In the genomic region with DNA sequence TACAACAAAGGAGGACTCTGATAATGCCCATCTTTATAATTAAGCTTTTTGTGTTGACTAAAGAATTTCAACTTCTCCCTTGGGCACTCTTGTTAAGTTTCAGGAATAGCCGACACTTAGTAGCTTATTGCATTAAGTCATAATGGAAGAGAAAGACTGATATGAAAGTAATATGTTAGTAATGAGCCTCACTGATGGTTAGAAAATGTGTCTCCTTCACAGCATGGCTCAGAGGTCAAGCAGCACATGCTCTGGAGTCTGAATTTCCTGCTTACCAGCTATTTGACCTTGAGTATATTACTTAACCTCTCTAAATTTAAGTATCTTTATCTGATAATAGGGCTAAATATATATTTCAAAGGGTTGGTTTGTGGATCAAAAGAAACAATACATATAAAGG, we compare ENCODE assay signal across 16 cellular contexts. TPM values are rescaled to one million over a fixed set of nuclear protein-coding genes. Genes with fewer than 3 reads are reported as not detected.
DNase-seq lines count a peak whose midpoint lies in the region; ATAC-seq lines count a peak whose summit lies in the region.
"Had no signal": no experiment of that assay in that cellular context is flagged by ENCODE, and none has a peak within 500 bp of the region (broad histone marks: within the 10 kb centered on the region; RNA-seq: fewer than 3 reads in every experiment).

No MANE protein-coding gene starts in this region.

- no peaks in the 10 kb centered on the region for H3K36me3 ChIP-seq in neuronal stem cell (replicated peaks in 1 of 2; ENCODE audit: control insufficient read depth in 2 of 2, insufficient read depth in 2 of 2, low read length in 2 of 2)
- H3K36me3 ChIP-seq: right atrium auricular region had no signal

- no peak overlapping the region for H3K4ac ChIP-seq in neuronal stem cell (ENCODE audit: low read length)

- H3K23ac ChIP-seq in neuronal stem cell (ENCODE audit: low read depth, low read length, poor library complexity), result no peak overlapping the region

- ATAC-seq in GM19025 (IDR thresholded peaks at IDR 0.05; ENCODE audit: low read depth, unreplicated experiment) (peak; percentile 76), GM21619 (IDR thresholded peaks at IDR 0.05; ENCODE audit: unreplicated experiment) (peak; percentile 82), HG03097 (IDR thresholded peaks at IDR 0.05; ENCODE audit: low FRiP score, unreplicated experiment) (peak; percentile 66)
- ATAC-seq: K562 had no signal

- H3K27ac ChIP-seq in neuronal stem cell (replicated peaks; ENCODE audit: low read length), result no peak overlapping the region
- H3K27ac ChIP-seq: GM23248, right atrium auricular region had no signal

- no peaks in the 10 kb centered on the region for H3K9me3 ChIP-seq in neuronal stem cell (replicated peaks in 1 of 2; ENCODE audit: control insufficient read depth in 2 of 2, insufficient read depth in 1 of 2, low read depth in 1 of 2, low read length in 2 of 2)
- H3K9me3 ChIP-seq: right atrium auricular region had no signal

- no peaks in the 10 kb centered on the region for H3K27me3 ChIP-seq in neuronal stem cell (ENCODE audit: control insufficient read depth in 3 of 3, insufficient read depth in 3 of 3, low read depth in 1 of 3, low read length in 3 of 3)
- H3K27me3 ChIP-seq: right atrium auricular region had no signal

- no peak overlapping the region for H3K4me2 ChIP-seq in neuronal stem cell (ENCODE audit: insufficient read depth, low read length, poor library complexity, severe bottlenecking)

- H2BK12ac ChIP-seq in neuronal stem cell (ENCODE audit: low read length), result no peak overlapping the region

- peaks cover 1 to 41% of the 10 kb centered on the region in 2 donors for H3K4me1 ChIP-seq in neuronal stem cell (ENCODE audit: control insufficient read depth in 2 of 2, insufficient read depth in 1 of 2, low read depth in 1 of 2, low read length in 2 of 2)
- H3K4me1 ChIP-seq: right atrium auricular region had no signal

- no peak overlapping the region for H3K9ac ChIP-seq in neuronal stem cell (ENCODE audit: low read depth, low read length, poor library complexity)
- H3K9ac ChIP-seq: GM23248 had no signal

- H3K4me3 ChIP-seq in neuronal stem cell (ENCODE audit: low read length in 2 of 2), result no peak overlapping the region
- H3K4me3 ChIP-seq: GM23248, K562, right atrium auricular region had no signal

- DNase-seq in dermis blood vessel endothelial cell, result peak; percentile 3
- DNase-seq in DMS 273 (lab: John Stamatoyannopoulos, UW; ENCODE audit: unreplicated experiment), result no peak
- DNase-seq in activated CD4-positive, alpha-beta T cell treated with anti-CD3 and anti-CD28 coated beads for 1 hour, result no peak
- DNase-seq in neuronal stem cell (ENCODE audit: low spot score), result no peak
- DNase-seq: activated naive CD8-positive, alpha-beta T cell treated with anti-CD3 and anti-CD28 coated beads, Interleukin-2, amount 10 ng/mL, durations not matched to agents 7 days and 5 days; caudate nucleus; endodermal cell; foreskin melanocyte; GM23248; PC-3; stimulated activated CD4-positive, alpha-beta T cell treated with anti-CD3 and anti-CD28 coated beads, Interleukin-4, amount 100 ng/mL, for 1 hour had no signal

- no peak overlapping the region for H2BK120ac ChIP-seq in neuronal stem cell (ENCODE audit: low read depth, low read length)

- H2AFZ ChIP-seq in neuronal stem cell (ENCODE audit: low read length), result no peak overlapping the region
- H2AFZ ChIP-seq: GM23248 had no signal

- no peak overlapping the region for H3K18ac ChIP-seq in neuronal stem cell (ENCODE audit: low read length)

- H3K14ac ChIP-seq in neuronal stem cell (ENCODE audit: low read length), result no peak overlapping the region

- no peak overlapping the region for H4K91ac ChIP-seq in neuronal stem cell (ENCODE audit: low read depth, low read length, poor library complexity)

- H2AK5ac ChIP-seq in neuronal stem cell (ENCODE audit: low read depth, low read length), result no peak overlapping the region

- no CpG with 5 or more reads among the region's 1 CpG for WGBS in neuronal stem cell (ENCODE audit: extremely low coverage in 2 of 2, insufficient read length in 2 of 2, insufficient replicate concordance in 1 of 2), 2 donors

- H3K79me1 ChIP-seq in neuronal stem cell (ENCODE audit: low read depth, low read length), result no peaks in the 10 kb centered on the region

- H2BK15ac ChIP-seq in neuronal stem cell (ENCODE audit: low read length), result no peak overlapping the region

- no peak overlapping the region for H4K8ac ChIP-seq in neuronal stem cell (ENCODE audit: low read depth, low read length)

- H2BK5ac ChIP-seq in neuronal stem cell (ENCODE audit: low read length), result no peak overlapping the region

RNA-seq across cellular contexts. Expression of gene PDGFD, which starts 39.0 kb away (rescaled TPM):
- 22.1 and 34.9 TPM in 2 replicates for total RNA-seq in dermis blood vessel endothelial cell
- 2.3 TPM for polyA plus RNA-seq in neuronal stem cell (2013, experiment 1 of 2)
- polyA plus RNA-seq in neuronal stem cell (2013, experiment 2 of 2), result 2.2 TPM
- polyA plus RNA-seq: K562 had no signal
